ENCODE assay signal across 8 cellular contexts in the genomic region with DNA sequence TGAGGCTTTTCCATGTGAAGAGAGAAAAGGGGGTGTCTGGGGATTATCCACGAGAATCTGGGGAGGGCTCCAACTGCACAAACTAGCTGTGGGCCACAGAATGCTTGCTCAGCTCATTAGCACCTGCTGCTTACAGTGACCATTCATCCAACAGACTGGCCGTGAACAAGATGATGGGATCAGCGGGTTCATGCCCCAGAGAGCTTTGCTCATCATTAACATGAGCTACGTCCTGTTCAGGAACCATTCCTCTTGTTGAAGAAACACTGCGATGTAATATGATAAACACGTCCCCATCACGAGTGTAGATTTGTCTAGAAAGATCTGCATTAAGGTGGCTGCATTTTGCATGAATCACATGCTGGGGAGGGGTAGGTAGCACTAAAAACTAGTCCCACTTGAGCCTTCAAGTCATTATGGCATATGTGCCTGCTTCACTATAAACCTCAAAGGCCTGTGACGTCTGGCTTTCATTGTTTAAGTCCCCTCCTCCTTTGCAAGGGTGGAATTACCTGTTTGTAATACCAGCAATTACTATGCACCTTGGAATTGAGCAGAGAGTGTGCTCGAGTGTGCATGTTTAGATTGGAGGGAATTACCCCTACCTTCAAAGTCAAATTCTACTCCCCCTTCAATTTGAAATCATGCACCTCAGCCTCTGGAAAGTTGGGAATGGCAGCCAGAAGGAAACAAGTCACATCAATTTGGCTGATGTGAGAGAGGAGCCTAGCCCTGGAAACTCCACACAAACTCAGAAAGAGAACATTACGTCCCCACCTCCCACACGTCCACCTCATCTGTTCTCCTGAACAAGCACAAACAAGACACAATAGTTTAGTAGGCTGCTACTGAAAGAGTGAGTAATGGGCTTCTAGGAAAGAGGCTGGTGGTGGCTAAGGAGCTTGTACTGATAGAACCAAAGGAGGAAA. TPM values are rescaled to one million over a fixed set of nuclear protein-coding genes. Genes with fewer than 3 reads are reported as not detected.
A peak's percentile ranks its signal among the peaks of the same experiment; 100 is the strongest.
DNase-seq lines count a peak whose midpoint lies in the region; ATAC-seq and TF ChIP-seq lines count a peak whose summit lies in the region.

No MANE protein-coding gene starts in this region.

- H3K27ac Mint-ChIP-seq in stimulated activated naive B cell treated with anti-CD40 and anti-IgM and Interleukin-4, amounts not matched to agents 10 μg/mL and 1 μg/mL and 100 μg/mL, for 72 hours = peak overlapping the region; percentile 90

- intact Hi-C loops in lower lobe of right lung (cut with DNase I) = no loop called here

- DNase-seq in NCI-H1417 (lab: John Stamatoyannopoulos, UW) = peak in 2 of 3 experiments; percentile 56 to 80
- DNase-seq in NCI-H1417 treated with DMSO at 0.1 percent for 48 hours (lab: John Stamatoyannopoulos, UW) = no peak
- DNase-seq in activated naive CD4-positive, alpha-beta T cell treated with anti-CD3 and anti-CD28 coated beads, Interleukin-2, amount 50 U/mL, for 16 hours = peak; percentile 80
- no peak for DNase-seq in lower lobe of right lung
- no peak for DNase-seq in stimulated activated naive B cell treated with anti-CD40 and anti-IgM and Interleukin-4, amounts not matched to agents 10 μg/mL and 1 μg/mL and 100 μg/mL, for 72 hours
- no peak for DNase-seq in AG08396 (ENCODE audit: low spot score)
- no peak for DNase-seq in NCI-H748 (lab: John Stamatoyannopoulos, UW; ENCODE audit: unreplicated experiment)

- no peaks in the 10 kb centered on the region for H3K27me3 Mint-ChIP-seq in stimulated activated naive B cell treated with anti-CD40 and anti-IgM and Interleukin-4, amounts not matched to agents 10 μg/mL and 1 μg/mL and 100 μg/mL, for 72 hours

- H3K27ac ChIP-seq in lower lobe of right lung = peak overlapping the region; percentile 94

- H3K4me1 ChIP-seq in lower lobe of right lung = peaks cover 75% of the 10 kb centered on the region

- no peaks in the 10 kb centered on the region for H3K27me3 ChIP-seq in lower lobe of right lung (ENCODE audit: low read depth)

- peaks cover 32% of the 10 kb centered on the region for H3K36me3 ChIP-seq in lower lobe of right lung

- peaks cover 49 to 63% of the 10 kb centered on the region in 2 donors for H3K4me1 Mint-ChIP-seq in stimulated activated naive B cell treated with anti-CD40 and anti-IgM and Interleukin-4, amounts not matched to agents 10 μg/mL and 1 μg/mL and 100 μg/mL, for 72 hours

- peaks cover 18 to 44% of the 10 kb centered on the region in 2 donors for H3K36me3 Mint-ChIP-seq in stimulated activated naive B cell treated with anti-CD40 and anti-IgM and Interleukin-4, amounts not matched to agents 10 μg/mL and 1 μg/mL and 100 μg/mL, for 72 hours

- TF ChIP-seq CTCF in lower lobe of right lung (IDR thresholded peaks at IDR 0.05) = no peak

- no peaks in the 10 kb centered on the region for H3K9me3 Mint-ChIP-seq in stimulated activated naive B cell treated with anti-CD40 and anti-IgM and Interleukin-4, amounts not matched to agents 10 μg/mL and 1 μg/mL and 100 μg/mL, for 72 hours

- peak overlapping the region; percentile 96 for H3K4me3 ChIP-seq in lower lobe of right lung

- peak overlapping the region; percentile 46 to 52 for H3K4me3 Mint-ChIP-seq in stimulated activated naive B cell treated with anti-CD40 and anti-IgM and Interleukin-4, amounts not matched to agents 10 μg/mL and 1 μg/mL and 100 μg/mL, for 72 hours

- ATAC-seq in lower lobe of right lung (peak in 1 of 2 donors; percentile 20), HG02981 (IDR thresholded peaks at IDR 0.05; ENCODE audit: unreplicated experiment) (no peak)
- ATAC-seq in stimulated activated naive B cell treated with anti-CD40 and anti-IgM and Interleukin-4, amounts not matched to agents 10 μg/mL and 1 μg/mL and 100 μg/mL, for 72 hours (replicated peaks) = peak; percentile 12 to 13

- no peaks in the 10 kb centered on the region for H3K9me3 ChIP-seq in lower lobe of right lung

RNA-seq across cellular contexts. Expression of a gene that starts 3.7 kb away (rescaled TPM):
- total RNA-seq in lower lobe of right lung = 17.6 TPM

RNA-seq across cellular contexts. Expression of a gene that starts 3.9 kb away (rescaled TPM):
- total RNA-seq in lower lobe of right lung = 26.1 TPM

Comparison
In these comparisons a context has a peak if more than half of its experiments do, and no peak if none do; other contexts are left out.
1. DNase-seq: peak in NCI-H1417 (2 of 3) and activated naive CD4-positive, alpha-beta T cell treated with anti-CD3 and anti-CD28 coated beads, Interleukin-2, amount 50 U/mL, for 16 hours (single experiment); none in NCI-H1417 treated with DMSO at 0.1 percent for 48 hours (single experiment), lower lobe of right lung (single experiment), stimulated activated naive B cell treated with anti-CD40 and anti-IgM and Interleukin-4, amounts not matched to agents 10 μg/mL and 1 μg/mL and 100 μg/mL, for 72 hours (single experiment), AG08396 (single experiment) and NCI-H748 (single experiment).